In the genomic region with DNA sequence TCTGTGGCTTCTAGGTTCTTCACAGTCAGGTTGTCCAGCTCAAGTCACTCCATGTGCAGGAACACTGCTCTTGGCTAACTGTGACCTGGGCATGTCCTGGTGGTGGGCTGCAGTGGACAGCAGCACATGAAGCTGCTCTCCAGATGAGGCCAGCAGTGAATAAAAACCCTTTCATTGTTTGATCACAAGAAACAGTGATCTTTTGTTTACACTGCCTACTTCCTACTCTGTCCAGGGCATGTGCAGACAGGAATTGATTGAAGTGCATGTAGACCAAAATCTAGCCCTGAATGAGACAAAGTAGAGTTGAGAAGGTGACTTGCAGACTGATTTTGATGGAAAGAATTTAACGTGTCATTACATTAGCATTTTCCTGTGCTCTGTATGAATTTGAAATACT, we compare ENCODE assay signal across 2 cellular contexts.
TF ChIP-seq lines count a peak whose summit lies in the region.

No MANE protein-coding gene starts in this region.

TF ChIP-seq in IMR-90, 13 proteins besides CTCF, POLR2A, EP300 and RAD21:
- no peak for TF ChIP-seq CEBPB (IDR thresholded peaks at IDR 0.05; ENCODE audit: low read depth, low read length)

TF ChIP-seq in HepG2, 621 proteins besides CTCF, POLR2A, EP300 and RAD21 (continues in another document):
- no peak for TF ChIP-seq ZZZ3 (CRISPR knock-in tag; IDR thresholded peaks at IDR 0.05; ENCODE audit: borderline replicate concordance)
- TF ChIP-seq PCBP1 (IDR thresholded peaks at IDR 0.05; ENCODE audit: borderline replicate concordance, low read depth, low read length), result no peak
- no peak for TF ChIP-seq ZNF772 (CRISPR knock-in tag; IDR thresholded peaks at IDR 0.05)
- no peak for TF ChIP-seq ZNF510 (CRISPR knock-in tag; IDR thresholded peaks at IDR 0.05; ENCODE audit: low read depth)
- TF ChIP-seq ZNF260 (CRISPR knock-in tag; IDR thresholded peaks at IDR 0.05; ENCODE audit: borderline replicate concordance, low read depth), result no peak
- no peak for TF ChIP-seq ZNF367 (CRISPR knock-in tag; IDR thresholded peaks at IDR 0.05; ENCODE audit: borderline replicate concordance)
- TF ChIP-seq, protein P1, sequence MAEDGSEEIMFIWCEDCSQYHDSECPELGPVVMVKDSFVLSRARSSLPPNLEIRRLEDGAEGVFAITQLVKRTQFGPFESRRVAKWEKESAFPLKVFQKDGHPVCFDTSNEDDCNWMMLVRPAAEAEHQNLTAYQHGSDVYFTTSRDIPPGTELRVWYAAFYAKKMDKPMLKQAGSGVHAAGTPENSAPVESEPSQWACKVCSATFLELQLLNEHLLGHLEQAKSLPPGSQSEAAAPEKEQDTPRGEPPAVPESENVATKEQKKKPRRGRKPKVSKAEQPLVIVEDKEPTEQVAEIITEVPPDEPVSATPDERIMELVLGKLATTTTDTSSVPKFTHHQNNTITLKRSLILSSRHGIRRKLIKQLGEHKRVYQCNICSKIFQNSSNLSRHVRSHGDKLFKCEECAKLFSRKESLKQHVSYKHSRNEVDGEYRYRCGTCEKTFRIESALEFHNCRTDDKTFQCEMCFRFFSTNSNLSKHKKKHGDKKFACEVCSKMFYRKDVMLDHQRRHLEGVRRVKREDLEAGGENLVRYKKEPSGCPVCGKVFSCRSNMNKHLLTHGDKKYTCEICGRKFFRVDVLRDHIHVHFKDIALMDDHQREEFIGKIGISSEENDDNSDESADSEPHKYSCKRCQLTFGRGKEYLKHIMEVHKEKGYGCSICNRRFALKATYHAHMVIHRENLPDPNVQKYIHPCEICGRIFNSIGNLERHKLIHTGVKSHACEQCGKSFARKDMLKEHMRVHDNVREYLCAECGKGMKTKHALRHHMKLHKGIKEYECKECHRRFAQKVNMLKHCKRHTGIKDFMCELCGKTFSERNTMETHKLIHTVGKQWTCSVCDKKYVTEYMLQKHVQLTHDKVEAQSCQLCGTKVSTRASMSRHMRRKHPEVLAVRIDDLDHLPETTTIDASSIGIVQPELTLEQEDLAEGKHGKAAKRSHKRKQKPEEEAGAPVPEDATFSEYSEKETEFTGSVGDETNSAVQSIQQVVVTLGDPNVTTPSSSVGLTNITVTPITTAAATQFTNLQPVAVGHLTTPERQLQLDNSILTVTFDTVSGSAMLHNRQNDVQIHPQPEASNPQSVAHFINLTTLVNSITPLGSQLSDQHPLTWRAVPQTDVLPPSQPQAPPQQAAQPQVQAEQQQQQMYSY (CRISPR knock-in tag; IDR thresholded peaks at IDR 0.05), result no peak
- TF ChIP-seq SAFB2 (CRISPR knock-in tag; IDR thresholded peaks at IDR 0.05; ENCODE audit: borderline replicate concordance, low read depth), result no peak
- no peak for TF ChIP-seq MTA3 (CRISPR knock-in tag; IDR thresholded peaks at IDR 0.05)
- no peak for TF ChIP-seq BORCS8-MEF2B (CRISPR knock-in tag; IDR thresholded peaks at IDR 0.05)
- TF ChIP-seq FLYWCH1 (CRISPR knock-in tag; IDR thresholded peaks at IDR 0.05), result no peak
- TF ChIP-seq ZNF224 (CRISPR knock-in tag; IDR thresholded peaks at IDR 0.05), result no peak
- TF ChIP-seq, protein P2, sequence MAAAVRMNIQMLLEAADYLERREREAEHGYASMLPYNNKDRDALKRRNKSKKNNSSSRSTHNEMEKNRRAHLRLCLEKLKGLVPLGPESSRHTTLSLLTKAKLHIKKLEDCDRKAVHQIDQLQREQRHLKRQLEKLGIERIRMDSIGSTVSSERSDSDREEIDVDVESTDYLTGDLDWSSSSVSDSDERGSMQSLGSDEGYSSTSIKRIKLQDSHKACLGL (CRISPR knock-in tag; IDR thresholded peaks at IDR 0.05), result no peak
- TF ChIP-seq, protein P3, sequence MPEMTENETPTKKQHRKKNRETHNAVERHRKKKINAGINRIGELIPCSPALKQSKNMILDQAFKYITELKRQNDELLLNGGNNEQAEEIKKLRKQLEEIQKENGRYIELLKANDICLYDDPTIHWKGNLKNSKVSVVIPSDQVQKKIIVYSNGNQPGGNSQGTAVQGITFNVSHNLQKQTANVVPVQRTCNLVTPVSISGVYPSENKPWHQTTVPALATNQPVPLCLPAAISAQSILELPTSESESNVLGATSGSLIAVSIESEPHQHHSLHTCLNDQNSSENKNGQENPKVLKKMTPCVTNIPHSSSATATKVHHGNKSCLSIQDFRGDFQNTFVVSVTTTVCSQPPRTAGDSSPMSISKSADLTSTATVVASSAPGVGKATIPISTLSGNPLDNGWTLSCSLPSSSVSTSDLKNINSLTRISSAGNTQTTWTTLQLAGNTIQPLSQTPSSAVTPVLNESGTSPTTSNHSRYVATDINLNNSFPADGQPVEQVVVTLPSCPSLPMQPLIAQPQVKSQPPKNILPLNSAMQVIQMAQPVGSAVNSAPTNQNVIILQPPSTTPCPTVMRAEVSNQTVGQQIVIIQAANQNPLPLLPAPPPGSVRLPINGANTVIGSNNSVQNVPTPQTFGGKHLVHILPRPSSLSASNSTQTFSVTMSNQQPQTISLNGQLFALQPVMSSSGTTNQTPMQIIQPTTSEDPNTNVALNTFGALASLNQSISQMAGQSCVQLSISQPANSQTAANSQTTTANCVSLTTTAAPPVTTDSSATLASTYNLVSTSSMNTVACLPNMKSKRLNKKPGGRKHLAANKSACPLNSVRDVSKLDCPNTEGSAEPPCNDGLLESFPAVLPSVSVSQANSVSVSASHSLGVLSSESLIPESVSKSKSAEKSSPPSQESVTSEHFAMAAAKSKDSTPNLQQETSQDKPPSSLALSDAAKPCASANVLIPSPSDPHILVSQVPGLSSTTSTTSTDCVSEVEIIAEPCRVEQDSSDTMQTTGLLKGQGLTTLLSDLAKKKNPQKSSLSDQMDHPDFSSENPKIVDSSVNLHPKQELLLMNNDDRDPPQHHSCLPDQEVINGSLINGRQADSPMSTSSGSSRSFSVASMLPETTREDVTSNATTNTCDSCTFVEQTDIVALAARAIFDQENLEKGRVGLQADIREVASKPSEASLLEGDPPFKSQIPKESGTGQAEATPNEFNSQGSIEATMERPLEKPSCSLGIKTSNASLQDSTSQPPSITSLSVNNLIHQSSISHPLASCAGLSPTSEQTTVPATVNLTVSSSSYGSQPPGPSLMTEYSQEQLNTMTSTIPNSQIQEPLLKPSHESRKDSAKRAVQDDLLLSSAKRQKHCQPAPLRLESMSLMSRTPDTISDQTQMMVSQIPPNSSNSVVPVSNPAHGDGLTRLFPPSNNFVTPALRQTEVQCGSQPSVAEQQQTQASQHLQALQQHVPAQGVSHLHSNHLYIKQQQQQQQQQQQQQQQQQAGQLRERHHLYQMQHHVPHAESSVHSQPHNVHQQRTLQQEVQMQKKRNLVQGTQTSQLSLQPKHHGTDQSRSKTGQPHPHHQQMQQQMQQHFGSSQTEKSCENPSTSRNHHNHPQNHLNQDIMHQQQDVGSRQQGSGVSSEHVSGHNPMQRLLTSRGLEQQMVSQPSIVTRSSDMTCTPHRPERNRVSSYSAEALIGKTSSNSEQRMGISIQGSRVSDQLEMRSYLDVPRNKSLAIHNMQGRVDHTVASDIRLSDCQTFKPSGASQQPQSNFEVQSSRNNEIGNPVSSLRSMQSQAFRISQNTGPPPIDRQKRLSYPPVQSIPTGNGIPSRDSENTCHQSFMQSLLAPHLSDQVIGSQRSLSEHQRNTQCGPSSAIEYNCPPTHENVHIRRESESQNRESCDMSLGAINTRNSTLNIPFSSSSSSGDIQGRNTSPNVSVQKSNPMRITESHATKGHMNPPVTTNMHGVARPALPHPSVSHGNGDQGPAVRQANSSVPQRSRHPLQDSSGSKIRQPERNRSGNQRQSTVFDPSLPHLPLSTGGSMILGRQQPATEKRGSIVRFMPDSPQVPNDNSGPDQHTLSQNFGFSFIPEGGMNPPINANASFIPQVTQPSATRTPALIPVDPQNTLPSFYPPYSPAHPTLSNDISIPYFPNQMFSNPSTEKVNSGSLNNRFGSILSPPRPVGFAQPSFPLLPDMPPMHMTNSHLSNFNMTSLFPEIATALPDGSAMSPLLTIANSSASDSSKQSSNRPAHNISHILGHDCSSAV (CRISPR knock-in tag; IDR thresholded peaks at IDR 0.05; ENCODE audit: borderline replicate concordance), result no peak
- TF ChIP-seq, protein P4, sequence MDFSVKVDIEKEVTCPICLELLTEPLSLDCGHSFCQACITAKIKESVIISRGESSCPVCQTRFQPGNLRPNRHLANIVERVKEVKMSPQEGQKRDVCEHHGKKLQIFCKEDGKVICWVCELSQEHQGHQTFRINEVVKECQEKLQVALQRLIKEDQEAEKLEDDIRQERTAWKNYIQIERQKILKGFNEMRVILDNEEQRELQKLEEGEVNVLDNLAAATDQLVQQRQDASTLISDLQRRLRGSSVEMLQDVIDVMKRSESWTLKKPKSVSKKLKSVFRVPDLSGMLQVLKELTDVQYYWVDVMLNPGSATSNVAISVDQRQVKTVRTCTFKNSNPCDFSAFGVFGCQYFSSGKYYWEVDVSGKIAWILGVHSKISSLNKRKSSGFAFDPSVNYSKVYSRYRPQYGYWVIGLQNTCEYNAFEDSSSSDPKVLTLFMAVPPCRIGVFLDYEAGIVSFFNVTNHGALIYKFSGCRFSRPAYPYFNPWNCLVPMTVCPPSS (IDR thresholded peaks at IDR 0.05), result no peak
- TF ChIP-seq MXI1 (IDR thresholded peaks at IDR 0.05; ENCODE audit: borderline replicate concordance, low read depth, low read length), result peak; percentile 54; the same call in 1 of the 3 replicates
- TF ChIP-seq ETV5 (CRISPR knock-in tag; IDR thresholded peaks at IDR 0.05; ENCODE audit: borderline replicate concordance), result peak; percentile 47; the same call in 1 of the 2 replicates
- TF ChIP-seq ZNF331 (CRISPR knock-in tag; IDR thresholded peaks at IDR 0.05), result peak; percentile 55; the same call in 1 of the 2 replicates
- TF ChIP-seq, protein P5, sequence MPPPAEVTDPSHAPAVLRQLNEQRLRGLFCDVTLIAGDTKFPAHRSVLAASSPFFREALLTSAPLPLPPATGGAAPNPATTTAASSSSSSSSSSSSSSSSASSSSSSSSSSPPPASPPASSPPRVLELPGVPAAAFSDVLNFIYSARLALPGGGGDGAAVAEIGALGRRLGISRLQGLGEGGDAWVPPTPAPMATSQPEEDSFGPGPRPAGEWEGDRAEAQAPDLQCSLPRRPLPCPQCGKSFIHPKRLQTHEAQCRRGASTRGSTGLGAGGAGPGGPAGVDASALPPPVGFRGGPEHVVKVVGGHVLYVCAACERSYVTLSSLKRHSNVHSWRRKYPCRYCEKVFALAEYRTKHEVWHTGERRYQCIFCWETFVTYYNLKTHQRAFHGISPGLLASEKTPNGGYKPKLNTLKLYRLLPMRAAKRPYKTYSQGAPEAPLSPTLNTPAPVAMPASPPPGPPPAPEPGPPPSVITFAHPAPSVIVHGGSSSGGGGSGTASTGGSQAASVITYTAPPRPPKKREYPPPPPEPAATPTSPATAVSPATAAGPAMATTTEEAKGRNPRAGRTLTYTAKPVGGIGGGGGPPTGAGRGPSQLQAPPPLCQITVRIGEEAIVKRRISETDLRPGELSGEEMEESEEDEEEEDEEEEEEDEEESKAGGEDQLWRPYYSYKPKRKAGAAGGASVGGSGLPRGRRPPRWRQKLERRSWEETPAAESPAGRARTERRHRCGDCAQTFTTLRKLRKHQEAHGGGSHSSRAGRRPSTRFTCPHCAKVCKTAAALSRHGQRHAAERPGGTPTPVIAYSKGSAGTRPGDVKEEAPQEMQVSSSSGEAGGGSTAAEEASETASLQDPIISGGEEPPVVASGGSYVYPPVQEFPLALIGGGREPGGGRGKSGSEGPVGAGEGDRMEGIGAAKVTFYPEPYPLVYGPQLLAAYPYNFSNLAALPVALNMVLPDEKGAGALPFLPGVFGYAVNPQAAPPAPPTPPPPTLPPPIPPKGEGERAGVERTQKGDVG (CRISPR knock-in tag; IDR thresholded peaks at IDR 0.05; ENCODE audit: borderline replicate concordance), result no peak
- no peak for TF ChIP-seq TEAD2 (CRISPR knock-in tag; IDR thresholded peaks at IDR 0.05)
- no peak for TF ChIP-seq ZNF101 (CRISPR knock-in tag; IDR thresholded peaks at IDR 0.05; ENCODE audit: borderline replicate concordance, low read depth)
- TF ChIP-seq SATB2 (CRISPR knock-in tag; IDR thresholded peaks at IDR 0.05), result no peak
- no peak for TF ChIP-seq NFYB (CRISPR knock-in tag; IDR thresholded peaks at IDR 0.05)
- TF ChIP-seq, protein P6, sequence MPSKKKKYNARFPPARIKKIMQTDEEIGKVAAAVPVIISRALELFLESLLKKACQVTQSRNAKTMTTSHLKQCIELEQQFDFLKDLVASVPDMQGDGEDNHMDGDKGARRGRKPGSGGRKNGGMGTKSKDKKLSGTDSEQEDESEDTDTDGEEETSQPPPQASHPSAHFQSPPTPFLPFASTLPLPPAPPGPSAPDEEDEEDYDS (CRISPR knock-in tag; IDR thresholded peaks at IDR 0.05), result no peak
- TF ChIP-seq, protein P7, sequence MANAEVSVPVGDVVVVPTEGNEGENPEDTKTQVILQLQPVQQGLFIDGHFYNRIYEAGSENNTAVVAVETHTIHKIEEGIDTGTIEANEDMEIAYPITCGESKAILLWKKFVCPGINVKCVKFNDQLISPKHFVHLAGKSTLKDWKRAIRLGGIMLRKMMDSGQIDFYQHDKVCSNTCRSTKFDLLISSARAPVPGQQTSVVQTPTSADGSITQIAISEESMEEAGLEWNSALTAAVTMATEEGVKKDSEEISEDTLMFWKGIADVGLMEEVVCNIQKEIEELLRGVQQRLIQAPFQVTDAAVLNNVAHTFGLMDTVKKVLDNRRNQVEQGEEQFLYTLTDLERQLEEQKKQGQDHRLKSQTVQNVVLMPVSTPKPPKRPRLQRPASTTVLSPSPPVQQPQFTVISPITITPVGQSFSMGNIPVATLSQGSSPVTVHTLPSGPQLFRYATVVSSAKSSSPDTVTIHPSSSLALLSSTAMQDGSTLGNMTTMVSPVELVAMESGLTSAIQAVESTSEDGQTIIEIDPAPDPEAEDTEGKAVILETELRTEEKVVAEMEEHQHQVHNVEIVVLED (CRISPR knock-in tag; IDR thresholded peaks at IDR 0.05; ENCODE audit: borderline replicate concordance), result no peak
- no peak for TF ChIP-seq ZNF354B (CRISPR knock-in tag; IDR thresholded peaks at IDR 0.05)
- peak; percentile 33 for TF ChIP-seq STAG1 (CRISPR knock-in tag; IDR thresholded peaks at IDR 0.05)
- no peak for TF ChIP-seq KDM6A (CRISPR knock-in tag; IDR thresholded peaks at IDR 0.05; ENCODE audit: low read depth)
- 0 out of 2 replicates have a peak, but pooled peaks have one; percentile 46 for TF ChIP-seq ZNF124 (CRISPR knock-in tag; IDR thresholded peaks at IDR 0.05)
- TF ChIP-seq ZNF343 (CRISPR knock-in tag; IDR thresholded peaks at IDR 0.05), result no peak
